Comparison of ENCODE assay signal across 8 cellular contexts in genomic region chr5:39599721-39600431, GRCh38.
A peak's percentile ranks its signal among the peaks of the same experiment; 100 is the strongest.
DNase-seq lines count a peak whose midpoint lies in the region; ATAC-seq, FAIRE-seq and TF ChIP-seq lines count a peak whose summit lies in the region.

No MANE protein-coding gene starts in this region.

- SMC1A ChIA-PET in GM12878 (lab: Charles Lee; ENCODE audit: uncharacterized antibody, unreplicated experiment) = interaction anchor here (0.8 to 1.4 kb wide), 2 partner anchors 20 to 1311 kb away, joined by 3 to 4 read pairs; no protein-coding TSS in a partner anchor

- peaks cover 46% of the 10 kb centered on the region for H3K27me3 Mint-ChIP-seq in CD4-positive, alpha-beta T cell
- H3K27me3 Mint-ChIP-seq in activated CD4-positive, alpha-beta memory T cell treated with anti-CD3 and anti-CD28 coated beads for 36 hours = peaks cover 6% of the 10 kb centered on the region

- TF ChIP-seq RAD21 in GM12878 (IDR thresholded peaks at IDR 0.05; ENCODE audit: insufficient read depth, low read depth, low read length) = peak; percentile 49

- WGBS in GM12878 (ENCODE audit: insufficient coverage, insufficient replicate concordance, low lambda C conversion rate, missing lambda C conversion rate) = 8% methylated on average over 5 of the region's 5 CpGs

- in situ Hi-C loops in GM12878 (cut with MboI) = loop anchor here (10.0 to 25.0 kb wide), 2 partner anchors 1087 to 1285 kb away; partner anchors contain the start of gene PTGER4

- H3K4me2 ChIP-seq in KMS-11 = no peak overlapping the region
- no peak overlapping the region for H3K4me2 ChIP-seq in GM12878 (ENCODE audit: control insufficient read depth, insufficient read depth)

- no peaks in the 10 kb centered on the region for H3K4me1 Mint-ChIP-seq in CD4-positive, alpha-beta T cell (ENCODE audit: low read depth)
- H3K4me1 Mint-ChIP-seq in activated CD4-positive, alpha-beta memory T cell treated with anti-CD3 and anti-CD28 coated beads for 36 hours (ENCODE audit: low read depth) = no peaks in the 10 kb centered on the region

- H3K4me3 ChIP-seq in KMS-11 (IDR thresholded peaks at IDR 0.05; ENCODE audit: insufficient read depth, low read depth, low read length) (no peak overlapping the region), GM12878 (no peak overlapping the region), mucosa of descending colon (no peak overlapping the region)

- no peak for ATAC-seq in CD4-positive, alpha-beta T cell (ENCODE audit: poor library complexity)
- ATAC-seq in GM12878 (no peak), mucosa of descending colon (peak; percentile 96)

- H3K9ac ChIP-seq in KMS-11 = no peak overlapping the region
- no peak overlapping the region for H3K9ac ChIP-seq in GM12878 (ENCODE audit: control insufficient read depth, insufficient read depth, low read length)

- H4K20me1 ChIP-seq in KMS-11 (ENCODE audit: insufficient read depth) (no peaks in the 10 kb centered on the region), GM12878 (ENCODE audit: control insufficient read depth, insufficient read depth) (no peaks in the 10 kb centered on the region)

- H3K27ac ChIP-seq in CD4-positive, alpha-beta T cell (ENCODE audit: low read depth, low read length) = no peak overlapping the region
- H3K27ac ChIP-seq in KMS-11 = no peak overlapping the region
- no peak overlapping the region for H3K27ac ChIP-seq in GM12878 (ENCODE audit: control insufficient read depth, insufficient read depth)

- FAIRE-seq in GM12878 (lab: Jason Lieb, UNC) = no peak

- H3K79me2 ChIP-seq in KMS-11 (ENCODE audit: insufficient read depth, low read depth) = no peaks in the 10 kb centered on the region
- H3K79me2 ChIP-seq in GM12878 (ENCODE audit: control insufficient read depth, insufficient read depth, low read length) = no peaks in the 10 kb centered on the region

- POLR2A ChIA-PET in CD4-positive, alpha-beta T cell (lab: Charles Lee) = no interaction called here
- POLR2A ChIA-PET in GM12878 (lab: Charles Lee) = no interaction called here
- POLR2A ChIA-PET in activated CD4-positive, alpha-beta memory T cell treated with anti-CD3 and anti-CD28 coated beads for 36 hours (lab: Charles Lee) = no interaction called here

- no peak for TF ChIP-seq EP300 in GM12878 (IDR thresholded peaks at IDR 0.05; ENCODE audit: borderline replicate concordance in 1 of 2, control insufficient read depth in 1 of 2, low read depth in 2 of 2, low read length in 2 of 2)

- no peak overlapping the region for H2AFZ ChIP-seq in KMS-11 (ENCODE audit: low read depth)
- H2AFZ ChIP-seq in GM12878 (ENCODE audit: control insufficient read depth, low read depth, low read length) = no peak overlapping the region

- no peak for DNase-seq in CD4-positive, alpha-beta T cell
- DNase-seq in GM12878 (ENCODE audit: low read depth, low spot score) (no peak), mucosa of descending colon (peak in 1 of 3 donors; percentile 56), NCI-H1694 (lab: John Stamatoyannopoulos, UW) (no peak), NCI-H2029 (lab: John Stamatoyannopoulos, UW) (no peak)
- DNase-seq in activated CD4-positive, alpha-beta memory T cell treated with anti-CD3 and anti-CD28 coated beads for 36 hours = no peak
- DNase-seq in activated naive CD4-positive, alpha-beta T cell (lab: John Stamatoyannopoulos, UW) = no peak

- H3K4me3 Mint-ChIP-seq in CD4-positive, alpha-beta T cell = no peak overlapping the region
- H3K4me3 Mint-ChIP-seq in activated CD4-positive, alpha-beta memory T cell treated with anti-CD3 and anti-CD28 coated beads for 36 hours = no peak overlapping the region

- H3K27me3 ChIP-seq in CD4-positive, alpha-beta T cell (ENCODE audit: control insufficient read depth, insufficient read depth, low read length) = peaks cover 25% of the 10 kb centered on the region
- no peaks in the 10 kb centered on the region for H3K27me3 ChIP-seq in KMS-11 (ENCODE audit: insufficient read depth, low read depth)
- peaks cover 0 to 2% of the 10 kb centered on the region in 2 experiments; a peak in 1 of 4 replicates for H3K27me3 ChIP-seq in GM12878 (replicated peaks in 1 of 2; ENCODE audit: control insufficient read depth in 2 of 2, insufficient read depth in 2 of 2, low read length in 1 of 2)

- CTCF ChIA-PET in CD4-positive, alpha-beta T cell (lab: Charles Lee) = no interaction called here
- CTCF ChIA-PET in GM12878 (lab: Yijun Ruan, JAX) = interaction anchor here (1.0 to 1.5 kb wide), 3 partner anchors 19 to 28 kb away, joined by 3 read pairs; no protein-coding TSS in a partner anchor
- CTCF ChIA-PET in activated CD4-positive, alpha-beta memory T cell treated with anti-CD3 and anti-CD28 coated beads for 36 hours (lab: Charles Lee) = interaction anchor here (0.7 to 1.2 kb wide), 2 partner anchors 28 to 114 kb away, joined by 4 read pairs; no protein-coding TSS in a partner anchor

- H3K9me3 Mint-ChIP-seq in CD4-positive, alpha-beta T cell = no peaks in the 10 kb centered on the region
- H3K9me3 Mint-ChIP-seq in activated CD4-positive, alpha-beta memory T cell treated with anti-CD3 and anti-CD28 coated beads for 36 hours = no peaks in the 10 kb centered on the region

- no TSS peak for BruUV-seq in GM12878 (replicated peaks; lab: Mats Ljungman, UMichigan)

- RAD21 ChIA-PET in GM12878 (lab: Charles Lee; ENCODE audit: unreplicated experiment) = no interaction called here

- no peaks in the 10 kb centered on the region for H3K36me3 Mint-ChIP-seq in CD4-positive, alpha-beta T cell (ENCODE audit: low read depth)
- H3K36me3 Mint-ChIP-seq in activated CD4-positive, alpha-beta memory T cell treated with anti-CD3 and anti-CD28 coated beads for 36 hours = no peaks in the 10 kb centered on the region

- H3K9me3 ChIP-seq in CD4-positive, alpha-beta T cell (ENCODE audit: control insufficient read depth, low read length) = no peaks in the 10 kb centered on the region
- H3K9me3 ChIP-seq in GM12878 (replicated peaks; ENCODE audit: control insufficient read depth, insufficient read depth, low read length) (no peaks in the 10 kb centered on the region), mucosa of descending colon (no peaks in the 10 kb centered on the region)

- H3K36me3 ChIP-seq in KMS-11 (ENCODE audit: insufficient read depth) = no peaks in the 10 kb centered on the region
- H3K36me3 ChIP-seq in GM12878 (ENCODE audit: control insufficient read depth in 2 of 2, insufficient read depth in 2 of 2, low read length in 1 of 2) = no peaks in the 10 kb centered on the region
- H3K36me3 ChIP-seq in mucosa of descending colon (ENCODE audit: low read depth) = no peaks in the 10 kb centered on the region

- TF ChIP-seq CTCF in CD4-positive, alpha-beta T cell (IDR thresholded peaks at IDR 0.05) = peak; percentile 66
- TF ChIP-seq CTCF in KMS-11 (conservative IDR thresholded peaks at IDR 0.05; ENCODE audit: low read depth, low read length) (peak; percentile 74), GM12878 (IDR thresholded peaks at IDR 0.05 in 2 of 3, conservative IDR thresholded peaks at IDR 0.05 in 1 of 3; ENCODE audit: control insufficient read depth in 2 of 3, extremely low read depth in 1 of 3, insufficient read depth in 1 of 3, low read depth in 3 of 3, low read length in 3 of 3) (peak; percentile 24 to 49 (median 48); a peak in 3 of 6 replicates), mucosa of descending colon (IDR thresholded peaks at IDR 0.05) (peak; percentile 9)

- no peak overlapping the region for H3K27ac Mint-ChIP-seq in CD4-positive, alpha-beta T cell
- H3K27ac Mint-ChIP-seq in activated CD4-positive, alpha-beta memory T cell treated with anti-CD3 and anti-CD28 coated beads for 36 hours = no peak overlapping the region

- no peak for TF ChIP-seq POLR2A in GM12878 (IDR thresholded peaks at IDR 0.05; ENCODE audit: low read depth, low read length)

- H3K4me1 ChIP-seq in KMS-11 (ENCODE audit: low read depth, poor library complexity, severe bottlenecking) = no peaks in the 10 kb centered on the region
- no peaks in the 10 kb centered on the region for H3K4me1 ChIP-seq in GM12878 (ENCODE audit: control insufficient read depth, insufficient read depth, low read length)
- H3K4me1 ChIP-seq in mucosa of descending colon (ENCODE audit: low read depth) = no peaks in the 10 kb centered on the region

- intact Hi-C loops in CD4-positive, alpha-beta T cell (cut with DNase I, micrococcal nuclease) = loop anchor here in 1 of 2 experiments (5.0 kb wide), 2 partner anchors 1092 to 1137 kb away; no protein-coding TSS in a partner anchor
- intact Hi-C loops in GM12878 (cut with micrococcal nuclease; ENCODE audit: unreplicated experiment) (loop anchor here (1.0 to 5.0 kb wide), 2 partner anchors 92 to 1088 kb away; no protein-coding TSS in a partner anchor), mucosa of descending colon (cut with DNase I, micrococcal nuclease) (no loop called here)
- intact Hi-C loops in activated CD4-positive, alpha-beta memory T cell treated with anti-CD3 and anti-CD28 coated beads for 36 hours (cut with micrococcal nuclease) = loop anchor here (5.0 kb wide), 1 partner anchor 1137 kb away; no protein-coding TSS in a partner anchor

TF ChIP-seq in GM12878, 131 proteins besides CTCF, POLR2A, EP300 and RAD21:
- TF ChIP-seq SMC3 (IDR thresholded peaks at IDR 0.05; ENCODE audit: borderline replicate concordance, low read length) = peak; percentile 31; the same call in 1 of the 2 replicates
- TF ChIP-seq ZSCAN29 (IDR thresholded peaks at IDR 0.05) = no peak

Comparison
In these comparisons a context has a peak if more than half of its experiments do, and no peak if none do; other contexts are left out.
1. CTCF ChIP-seq: peak in every context shown above with its lines; median percentile 74 in KMS-11; 66 in CD4-positive, alpha-beta T cell; 48 in GM12878; 9 in mucosa of descending colon.
2. intact Hi-C loops: an anchor here in GM12878 (1.0 to 5.0 kb wide) and activated CD4-positive, alpha-beta memory T cell treated with anti-CD3 and anti-CD28 coated beads for 36 hours (5.0 kb wide); none called in mucosa of descending colon.